ENCODE assay signal across 24 cellular contexts in the genomic region with DNA sequence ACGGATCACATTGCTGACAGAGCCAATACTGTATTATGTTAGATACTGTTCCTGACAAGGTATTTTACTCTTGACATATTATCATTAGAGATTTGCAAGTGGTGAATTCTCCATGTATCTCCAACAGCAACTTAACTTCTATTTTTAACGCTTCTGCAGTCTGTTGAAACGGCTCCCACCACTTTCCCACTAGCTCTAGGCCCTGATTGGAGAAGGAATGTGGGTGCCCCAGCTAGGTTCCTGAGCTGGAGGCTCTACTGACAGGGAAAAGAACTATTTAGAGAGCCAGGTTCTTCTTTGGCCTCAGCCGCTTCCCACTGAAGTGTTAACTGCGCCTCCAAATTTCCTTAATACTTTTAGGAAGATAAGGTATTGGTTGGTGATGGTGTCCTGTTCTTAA.
DNase-seq lines count a peak whose midpoint lies in the region; ATAC-seq and TF ChIP-seq lines count a peak whose summit lies in the region.
"Had no signal": no experiment of that assay in that cellular context is flagged by ENCODE, and none has a peak within 500 bp of the region (broad histone marks: within the 10 kb centered on the region; RNA-seq: fewer than 3 reads in every experiment).

No MANE protein-coding gene starts in this region.

- DNase-seq in Right ventricle myocardium superior (no peak), left cardiac atrium (no peak), head of caudate nucleus (peak in 37 of 42 donors; percentile 9 to 85 (median 48)), left ventricle myocardium superior (no peak), SKM-1 treated with dmso at 0.1 percent for 144 hours (lab: John Stamatoyannopoulos, UW; ENCODE audit: unreplicated experiment) (no peak), H7 (no peak), NOMO-1 treated with DMSO at 0.1 percent for 48 hours (lab: John Stamatoyannopoulos, UW; ENCODE audit: unreplicated experiment) (no peak)
- DNase-seq: 8988T; ACHN; AML-193; BE2C; CD4-positive, alpha-beta T cell; CD8-positive, alpha-beta memory T cell; DMS 273 treated with DMSO at 0.1 percent for 48 hours; DMS79; EL; GDM1; HFFc6 had no signal

- no peaks in the 10 kb centered on the region for H4K20me1 ChIP-seq in neural cell (ENCODE audit: insufficient read depth)
- H4K20me1 ChIP-seq: BLaER1 treated with 17β-estradiol and CSF1 and Interleukin-3, amounts not matched to agents 10 nM and 100 nM had no signal

- no peaks in the 10 kb centered on the region for H3F3A ChIP-seq in neural cell (ENCODE audit: insufficient read depth, low read length, poor library complexity, severe bottlenecking)

- H3K36me3 ChIP-seq in neural cell (ENCODE audit: insufficient read depth, low read length) (no peaks in the 10 kb centered on the region), H7 (replicated peaks; ENCODE audit: control insufficient read depth, insufficient read depth, low read length) (no peaks in the 10 kb centered on the region)
- H3K36me3 ChIP-seq: BE2C; BLaER1 treated with 17β-estradiol and CSF1 and Interleukin-3, amounts not matched to agents 10 nM and 100 nM; HAP-1 had no signal

- no peak for TF ChIP-seq RAD21 in neural cell (conservative IDR thresholded peaks at IDR 0.05)

- H3K9me3 ChIP-seq in neural cell (ENCODE audit: low read length) = no peaks in the 10 kb centered on the region
- H3K9me3 ChIP-seq: A549; BE2C; BLaER1 treated with 17β-estradiol and CSF1 and Interleukin-3, amounts not matched to agents 10 nM and 100 nM; HAP-1 had no signal

- TF ChIP-seq CTCF in neural cell (IDR thresholded peaks at IDR 0.05; ENCODE audit: poor library complexity, severe bottlenecking) = peak; percentile 4

- intact Hi-C loops in Right ventricle myocardium superior (cut with DNase I) (no loop called here), left cardiac atrium (cut with DNase I) (no loop called here), head of caudate nucleus (cut with DNase I) (no loop called here), left ventricle myocardium superior (cut with micrococcal nuclease) (no loop called here)

- no peak overlapping the region for H3K4me3 ChIP-seq in neural cell (ENCODE audit: low read length)
- H3K4me3 ChIP-seq in H7 (ENCODE audit: insufficient read depth, low read depth, low read length) = no peak overlapping the region
- H3K4me3 ChIP-seq: A549; BLaER1 treated with 17β-estradiol and CSF1 and Interleukin-3, amounts not matched to agents 10 nM and 100 nM; GM12878; GM23338; HAP-1 had no signal

- ATAC-seq in Right ventricle myocardium superior (ENCODE audit: poor library complexity) = peak; percentile 63
- ATAC-seq in left cardiac atrium = no peak
- ATAC-seq in left ventricle myocardium superior = peak; percentile 76
- ATAC-seq: A549, GM12878, GM23338 had no signal

- peak overlapping the region; percentile 27 for H3K27ac ChIP-seq in neural cell (ENCODE audit: low read length)
- H3K27ac ChIP-seq: A549; BLaER1 treated with 17β-estradiol and CSF1 and Interleukin-3, amounts not matched to agents 10 nM and 100 nM had no signal

- no peak overlapping the region for H3K4me2 ChIP-seq in neural cell (ENCODE audit: low read length)
- H3K4me2 ChIP-seq: A549; BLaER1 treated with 17β-estradiol and CSF1 and Interleukin-3, amounts not matched to agents 10 nM and 100 nM; GM23338 had no signal

- no peak overlapping the region for H3K9ac ChIP-seq in neural cell (ENCODE audit: low read length)
- H3K9ac ChIP-seq: BLaER1 treated with 17β-estradiol and CSF1 and Interleukin-3, amounts not matched to agents 10 nM and 100 nM had no signal

- peak; percentile 32 for TF ChIP-seq EP300 in neural cell (conservative IDR thresholded peaks at IDR 0.05; ENCODE audit: poor library complexity, severe bottlenecking)

- H3K27me3 ChIP-seq in neural cell (ENCODE audit: insufficient read depth, low read depth, low read length) = no peaks in the 10 kb centered on the region
- no peaks in the 10 kb centered on the region for H3K27me3 ChIP-seq in H7 (ENCODE audit: control insufficient read depth, insufficient read depth, low read length)
- H3K27me3 ChIP-seq: BE2C; BLaER1 treated with 17β-estradiol and CSF1 and Interleukin-3, amounts not matched to agents 10 nM and 100 nM had no signal

- H3K9me2 ChIP-seq in neural cell (ENCODE audit: insufficient read depth, low read length) = no peaks in the 10 kb centered on the region

- no peaks in the 10 kb centered on the region for H3K79me2 ChIP-seq in neural cell (replicated peaks; ENCODE audit: insufficient read depth, low read length)

- H2AFZ ChIP-seq in neural cell (ENCODE audit: low read depth, low read length) = no peak overlapping the region
- H2AFZ ChIP-seq: GM23338 had no signal

TF ChIP-seq in neural cell, 6 proteins besides CTCF, POLR2A, EP300 and RAD21:
- TF ChIP-seq EZH2 (IDR thresholded peaks at IDR 0.05; ENCODE audit: borderline replicate concordance, insufficient read depth, low read length, poor library complexity, severe bottlenecking) (no peak), POLR2AphosphoS5 (IDR thresholded peaks at IDR 0.05) (no peak), MXI1 (conservative IDR thresholded peaks at IDR 0.05; ENCODE audit: poor library complexity, severe bottlenecking) (no peak), SMC3 (conservative IDR thresholded peaks at IDR 0.05; ENCODE audit: poor library complexity) (no peak), TAF1 (IDR thresholded peaks at IDR 0.05; ENCODE audit: low read depth) (no peak)
- TF ChIP-seq, protein P1, sequence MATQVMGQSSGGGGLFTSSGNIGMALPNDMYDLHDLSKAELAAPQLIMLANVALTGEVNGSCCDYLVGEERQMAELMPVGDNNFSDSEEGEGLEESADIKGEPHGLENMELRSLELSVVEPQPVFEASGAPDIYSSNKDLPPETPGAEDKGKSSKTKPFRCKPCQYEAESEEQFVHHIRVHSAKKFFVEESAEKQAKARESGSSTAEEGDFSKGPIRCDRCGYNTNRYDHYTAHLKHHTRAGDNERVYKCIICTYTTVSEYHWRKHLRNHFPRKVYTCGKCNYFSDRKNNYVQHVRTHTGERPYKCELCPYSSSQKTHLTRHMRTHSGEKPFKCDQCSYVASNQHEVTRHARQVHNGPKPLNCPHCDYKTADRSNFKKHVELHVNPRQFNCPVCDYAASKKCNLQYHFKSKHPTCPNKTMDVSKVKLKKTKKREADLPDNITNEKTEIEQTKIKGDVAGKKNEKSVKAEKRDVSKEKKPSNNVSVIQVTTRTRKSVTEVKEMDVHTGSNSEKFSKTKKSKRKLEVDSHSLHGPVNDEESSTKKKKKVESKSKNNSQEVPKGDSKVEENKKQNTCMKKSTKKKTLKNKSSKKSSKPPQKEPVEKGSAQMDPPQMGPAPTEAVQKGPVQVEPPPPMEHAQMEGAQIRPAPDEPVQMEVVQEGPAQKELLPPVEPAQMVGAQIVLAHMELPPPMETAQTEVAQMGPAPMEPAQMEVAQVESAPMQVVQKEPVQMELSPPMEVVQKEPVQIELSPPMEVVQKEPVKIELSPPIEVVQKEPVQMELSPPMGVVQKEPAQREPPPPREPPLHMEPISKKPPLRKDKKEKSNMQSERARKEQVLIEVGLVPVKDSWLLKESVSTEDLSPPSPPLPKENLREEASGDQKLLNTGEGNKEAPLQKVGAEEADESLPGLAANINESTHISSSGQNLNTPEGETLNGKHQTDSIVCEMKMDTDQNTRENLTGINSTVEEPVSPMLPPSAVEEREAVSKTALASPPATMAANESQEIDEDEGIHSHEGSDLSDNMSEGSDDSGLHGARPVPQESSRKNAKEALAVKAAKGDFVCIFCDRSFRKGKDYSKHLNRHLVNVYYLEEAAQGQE (IDR thresholded peaks at IDR 0.05; ENCODE audit: borderline replicate concordance) = no peak
TF ChIP-seq in neural cell: peak in this region for 0.

Comparison
In these comparisons a context has a peak if more than half of its experiments do, and no peak if none do; other contexts are left out.
1. ATAC-seq: peak in Right ventricle myocardium superior (single experiment) and left ventricle myocardium superior (single experiment); none in left cardiac atrium (0 of 2).
2. DNase-seq: peak in head of caudate nucleus (37 of 42); none in Right ventricle myocardium superior (single experiment), left cardiac atrium (single experiment), left ventricle myocardium superior (single experiment), SKM-1 treated with dmso at 0.1 percent for 144 hours (single experiment), H7 (single experiment) and NOMO-1 treated with DMSO at 0.1 percent for 48 hours (single experiment).